In the genomic region with DNA sequence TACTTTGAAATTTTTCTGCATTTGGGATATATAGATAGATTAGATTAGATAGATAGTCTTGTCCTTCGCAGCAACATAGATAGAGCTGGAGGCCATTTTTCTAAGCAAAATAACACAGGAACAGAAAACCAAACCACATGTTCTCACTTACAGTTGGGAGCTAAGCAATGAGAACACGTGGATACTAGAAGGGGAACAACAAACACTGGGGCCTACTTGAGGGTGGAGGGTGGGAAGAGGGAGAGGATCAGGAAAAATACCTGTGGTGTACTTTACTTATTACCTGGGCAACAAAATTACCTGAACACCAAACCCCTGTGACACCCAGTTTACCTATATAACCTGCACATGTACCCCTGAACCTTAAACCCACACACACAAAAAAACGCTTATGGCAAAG, we compare ENCODE assay signal across 21 cellular contexts. TPM values are rescaled to one million over a fixed set of nuclear protein-coding genes. Genes with fewer than 3 reads are reported as not detected.
A peak's percentile ranks its signal among the peaks of the same experiment; 100 is the strongest.
DNase-seq lines count a peak whose midpoint lies in the region; ATAC-seq and TF ChIP-seq lines count a peak whose summit lies in the region.
"Had no signal": no experiment of that assay in that cellular context is flagged by ENCODE, and none has a peak within 500 bp of the region (broad histone marks: within the 10 kb centered on the region; RNA-seq: fewer than 3 reads in every experiment).

No MANE protein-coding gene starts in this region.

- no peaks in the 10 kb centered on the region for H3K9me3 Mint-ChIP-seq in CD4-positive, CD25-positive, alpha-beta regulatory T cell
- no peaks in the 10 kb centered on the region for H3K9me3 Mint-ChIP-seq in Calu3 (ENCODE audit: low read depth, unreplicated experiment)
- no peaks in the 10 kb centered on the region for H3K9me3 Mint-ChIP-seq in endothelial cell (ENCODE audit: unreplicated experiment)
- H3K9me3 Mint-ChIP-seq in progenitor cell of endocrine pancreas (ENCODE audit: low read depth), result no peaks in the 10 kb centered on the region
- no peaks in the 10 kb centered on the region for H3K9me3 Mint-ChIP-seq in neural progenitor cell
- H3K9me3 Mint-ChIP-seq: CD4-positive, alpha-beta T cell had no signal

- H3K4me3 Mint-ChIP-seq in CD4-positive, CD25-positive, alpha-beta regulatory T cell, result no peak overlapping the region
- no peak overlapping the region for H3K4me3 Mint-ChIP-seq in Calu3 (ENCODE audit: low read depth, unreplicated experiment)
- no peak overlapping the region for H3K4me3 Mint-ChIP-seq in endothelial cell (ENCODE audit: unreplicated experiment)
- no peak overlapping the region for H3K4me3 Mint-ChIP-seq in progenitor cell of endocrine pancreas (ENCODE audit: low read depth)
- H3K4me3 Mint-ChIP-seq in neural progenitor cell, result no peak overlapping the region
- H3K4me3 Mint-ChIP-seq: CD4-positive, alpha-beta T cell had no signal

- no peaks in the 10 kb centered on the region for H3K9me3 ChIP-seq in CD4-positive, CD25-positive, alpha-beta regulatory T cell (ENCODE audit: control insufficient read depth in 2 of 2, low read length in 2 of 2)
- H3K9me3 ChIP-seq in breast epithelium, result no peaks in the 10 kb centered on the region
- no peaks in the 10 kb centered on the region for H3K9me3 ChIP-seq in neural progenitor cell (ENCODE audit: low read depth)
- H3K9me3 ChIP-seq: HAP-1 had no signal

- no peak overlapping the region for H3K4me2 ChIP-seq in neural progenitor cell
- H3K4me2 ChIP-seq: PC-9 had no signal

- H3K36me3 Mint-ChIP-seq in CD4-positive, CD25-positive, alpha-beta regulatory T cell, result peaks cover 67% of the 10 kb centered on the region
- H3K36me3 Mint-ChIP-seq in Calu3 (ENCODE audit: insufficient read depth, unreplicated experiment), result peaks cover 62% of the 10 kb centered on the region
- H3K36me3 Mint-ChIP-seq in endothelial cell (ENCODE audit: low read depth, unreplicated experiment), result peaks cover 51% of the 10 kb centered on the region
- peaks cover 55% of the 10 kb centered on the region for H3K36me3 Mint-ChIP-seq in progenitor cell of endocrine pancreas (ENCODE audit: insufficient read depth)
- H3K36me3 Mint-ChIP-seq in neural progenitor cell, result peaks cover 50% of the 10 kb centered on the region

- no peak overlapping the region for H2AFZ ChIP-seq in neural progenitor cell (replicated peaks)
- H2AFZ ChIP-seq: PC-9 had no signal

- no peak for ATAC-seq in CD4-positive, CD25-positive, alpha-beta regulatory T cell (ENCODE audit: low read depth in 2 of 2)

- peaks cover 93% of the 10 kb centered on the region for H3K36me3 ChIP-seq in CD4-positive, CD25-positive, alpha-beta regulatory T cell (ENCODE audit: control insufficient read depth, insufficient read depth, low read length)
- H3K36me3 ChIP-seq in breast epithelium (peaks cover 17% of the 10 kb centered on the region), neural progenitor cell (peaks cover 42% of the 10 kb centered on the region)

- H3K9ac ChIP-seq in neural progenitor cell, result no peak overlapping the region

- H3K4me1 ChIP-seq in CD4-positive, CD25-positive, alpha-beta regulatory T cell (ENCODE audit: control insufficient read depth, insufficient read depth, low read length, poor library complexity, severe bottlenecking), result no peaks in the 10 kb centered on the region
- peaks cover 0 to 3% of the 10 kb centered on the region in 2 donors for H3K4me1 ChIP-seq in breast epithelium
- no peaks in the 10 kb centered on the region for H3K4me1 ChIP-seq in neural progenitor cell

- intact Hi-C loops in Calu3 (cut with micrococcal nuclease; ENCODE audit: unreplicated experiment) (no loop called here), breast epithelium (cut with DNase I; ENCODE audit: low total_unique reads) (no loop called here), posterior cingulate gyrus (cut with DNase I) (no loop called here)

- H3K4me3 ChIP-seq in CD4-positive, CD25-positive, alpha-beta regulatory T cell (ENCODE audit: low read depth, low read length), result no peak overlapping the region
- H3K4me3 ChIP-seq in breast epithelium (no peak overlapping the region), neural progenitor cell (no peak overlapping the region)
- H3K4me3 ChIP-seq: HAP-1, PC-9 had no signal

- H3K27ac Mint-ChIP-seq in CD4-positive, CD25-positive, alpha-beta regulatory T cell, result peak overlapping the region in 2 of 3 donors; percentile 44 to 84
- H3K27ac Mint-ChIP-seq in Calu3 (ENCODE audit: unreplicated experiment), result peak overlapping the region; percentile 14
- H3K27ac Mint-ChIP-seq in endothelial cell (ENCODE audit: unreplicated experiment), result peak overlapping the region; percentile 88
- H3K27ac Mint-ChIP-seq in progenitor cell of endocrine pancreas, result peak overlapping the region; percentile 48
- no peak overlapping the region for H3K27ac Mint-ChIP-seq in neural progenitor cell
- H3K27ac Mint-ChIP-seq: CD4-positive, alpha-beta T cell had no signal

- no peaks in the 10 kb centered on the region for H3K27me3 ChIP-seq in CD4-positive, CD25-positive, alpha-beta regulatory T cell (ENCODE audit: control insufficient read depth, insufficient read depth, low read length)
- no peaks in the 10 kb centered on the region for H3K27me3 ChIP-seq in breast epithelium
- H3K27me3 ChIP-seq in neural progenitor cell, result no peaks in the 10 kb centered on the region

- H4K20me1 ChIP-seq in neural progenitor cell (ENCODE audit: low read depth), result peaks cover 12% of the 10 kb centered on the region

- H3K27me3 Mint-ChIP-seq in CD4-positive, CD25-positive, alpha-beta regulatory T cell, result no peaks in the 10 kb centered on the region
- no peaks in the 10 kb centered on the region for H3K27me3 Mint-ChIP-seq in Calu3 (ENCODE audit: unreplicated experiment)
- peaks cover 1% of the 10 kb centered on the region for H3K27me3 Mint-ChIP-seq in endothelial cell (ENCODE audit: unreplicated experiment)
- H3K27me3 Mint-ChIP-seq in progenitor cell of endocrine pancreas, result no peaks in the 10 kb centered on the region
- H3K27me3 Mint-ChIP-seq in neural progenitor cell (ENCODE audit: insufficient read depth, low read depth), result no peaks in the 10 kb centered on the region
- H3K27me3 Mint-ChIP-seq: CD4-positive, alpha-beta T cell had no signal

- no peak for TF ChIP-seq POLR2A in breast epithelium (IDR thresholded peaks at IDR 0.05)

- no peak for TF ChIP-seq CTCF in Calu3 (IDR thresholded peaks at IDR 0.05; ENCODE audit: unreplicated experiment)
- TF ChIP-seq CTCF in endothelial cell (IDR thresholded peaks at IDR 0.05; ENCODE audit: unreplicated experiment), result no peak
- TF ChIP-seq CTCF in progenitor cell of endocrine pancreas (IDR thresholded peaks at IDR 0.05; ENCODE audit: unreplicated experiment), result no peak
- no peak for TF ChIP-seq CTCF in breast epithelium (IDR thresholded peaks at IDR 0.05)
- no peak for TF ChIP-seq CTCF in neural progenitor cell (IDR thresholded peaks at IDR 0.05)

- peaks cover 10% of the 10 kb centered on the region for H3K79me2 ChIP-seq in neural progenitor cell (ENCODE audit: low read depth)

- H3K4me1 Mint-ChIP-seq in CD4-positive, CD25-positive, alpha-beta regulatory T cell, result peaks cover 15 to 36% (median 26%) of the 10 kb centered on the region in 4 donors
- no peaks in the 10 kb centered on the region for H3K4me1 Mint-ChIP-seq in Calu3 (ENCODE audit: low read depth, unreplicated experiment)
- peaks cover 22% of the 10 kb centered on the region for H3K4me1 Mint-ChIP-seq in endothelial cell (ENCODE audit: unreplicated experiment)
- peaks cover 17% of the 10 kb centered on the region for H3K4me1 Mint-ChIP-seq in progenitor cell of endocrine pancreas (ENCODE audit: low read depth)
- no peaks in the 10 kb centered on the region for H3K4me1 Mint-ChIP-seq in neural progenitor cell

- no peaks in the 10 kb centered on the region for H3F3A ChIP-seq in neural progenitor cell (ENCODE audit: low read depth)

- H3K27ac ChIP-seq in CD4-positive, CD25-positive, alpha-beta regulatory T cell (ENCODE audit: insufficient read depth, low read length, poor library complexity, severe bottlenecking), result no peak overlapping the region
- H3K27ac ChIP-seq in breast epithelium (no peak overlapping the region), neural progenitor cell (no peak overlapping the region)
- H3K27ac ChIP-seq: HL-60, PC-9 had no signal

- CTCF ChIA-PET in Calu3 (lab: Charles Lee), result no interaction called here

- BruUV-seq in Calu3 (replicated peaks; lab: Mats Ljungman, UMichigan), result no TSS peak

- DNase-seq in CD4-positive, CD25-positive, alpha-beta regulatory T cell, result no peak
- DNase-seq in Calu3 (no peak), endothelial cell (ENCODE audit: low spot score) (no peak), progenitor cell of endocrine pancreas (ENCODE audit: low spot score, unreplicated experiment) (no peak), breast epithelium (ENCODE audit: low spot score in 2 of 2) (no peak), neural progenitor cell (ENCODE audit: low spot score) (no peak), posterior cingulate gyrus (no peak)
- DNase-seq: CD4-positive, alpha-beta T cell; COR-L47; DMS 273 treated with DMSO at 0.1 percent for 48 hours; DMS79 treated with DMSO at 0.1 percent for 48 hours; KG1; NCI-H1092; NCI-H1436; NCI-H187 treated with DMSO at 0.1 percent for 48 hours; NCI-H69; PC-9; RPMI8226; SHP77 had no signal

RNA-seq across cellular contexts. Expression of gene PRKAR1A, which starts 14.3 kb away (rescaled TPM):
- 135 TPM for total RNA-seq in CD4-positive, CD25-positive, alpha-beta regulatory T cell
- 100 to 1,000 TPM; 169 to 220 (median 194) TPM for polyA plus RNA-seq in CD4-positive, CD25-positive, alpha-beta regulatory T cell
- total RNA-seq in Calu3 (2022) (239 and 248 TPM in 2 replicates), endothelial cell (ENCODE audit: unreplicated experiment) (248 TPM), progenitor cell of endocrine pancreas (336 and 337 TPM in 2 replicates), breast epithelium (100 to 1,000 TPM; 331 to 432 (median 409) TPM), neural progenitor cell (ENCODE audit: low replicate concordance) (155 and 168 TPM in 2 replicates)
